Comparison of ENCODE assay signal across 11 cellular contexts in genomic region chr9:129485140-129485758, GRCh38.
DNase-seq lines count a peak whose midpoint lies in the region; ATAC-seq and TF ChIP-seq lines count a peak whose summit lies in the region.
"Had no signal": no experiment of that assay in that cellular context is flagged by ENCODE, and none has a peak within 500 bp of the region (broad histone marks: within the 10 kb centered on the region; RNA-seq: fewer than 3 reads in every experiment).

No MANE protein-coding gene starts in this region.

- peak overlapping the region; percentile 40 for H3K4me3 Mint-ChIP-seq in nephron progenitor cell
- H3K4me3 Mint-ChIP-seq: stimulated activated naive B cell treated with anti-CD40 and anti-IgM and Interleukin-4, amounts not matched to agents 10 μg/mL and 1 μg/mL and 100 μg/mL, for 72 hours had no signal

- peak overlapping the region in 1 of 2 donors; percentile 30 for H3K9ac ChIP-seq in colonic mucosa (ENCODE audit: low read depth in 2 of 2, low read length in 2 of 2)

- DNase-seq in right atrium auricular region (ENCODE audit: low spot score) (no peak), Right ventricle myocardium inferior (ENCODE audit: missing footprints) (no peak), colonic mucosa (no peak), nephron progenitor cell (no peak), uterus (no peak), DMS153 treated with DMSO at 0.1 percent for 48 hours (lab: John Stamatoyannopoulos, UW; ENCODE audit: unreplicated experiment) (no peak), GOT3 (lab: John Stamatoyannopoulos, UW) (no peak)
- DNase-seq: NCI-H226; retina; stimulated activated naive B cell treated with anti-CD40 and anti-IgM and Interleukin-4, amounts not matched to agents 10 μg/mL and 1 μg/mL and 100 μg/mL, for 72 hours had no signal

- H3K4me1 ChIP-seq in right atrium auricular region (peaks cover 0 to 92% of the 10 kb centered on the region in 2 donors), colonic mucosa (peaks cover 10% of the 10 kb centered on the region), uterus (peaks cover 17 to 23% of the 10 kb centered on the region in 2 donors)

- H3K27me3 Mint-ChIP-seq in nephron progenitor cell (ENCODE audit: low read depth, poor library complexity), result peaks cover 7% of the 10 kb centered on the region

- H3K4me3 ChIP-seq in right atrium auricular region (no peak overlapping the region), colonic mucosa (no peak overlapping the region), uterus (no peak overlapping the region)

- peak overlapping the region; percentile 58 for H3K27ac Mint-ChIP-seq in nephron progenitor cell
- H3K27ac Mint-ChIP-seq: stimulated activated naive B cell treated with anti-CD40 and anti-IgM and Interleukin-4, amounts not matched to agents 10 μg/mL and 1 μg/mL and 100 μg/mL, for 72 hours had no signal

- H3K4me1 Mint-ChIP-seq in nephron progenitor cell, result peaks cover 83% of the 10 kb centered on the region

- H3K36me3 ChIP-seq in right atrium auricular region (no peaks in the 10 kb centered on the region), colonic mucosa (no peaks in the 10 kb centered on the region), uterus (no peaks in the 10 kb centered on the region)

- TF ChIP-seq POLR2A in uterus (IDR thresholded peaks at IDR 0.05), result no peak

- H3K9me3 ChIP-seq in right atrium auricular region (no peaks in the 10 kb centered on the region), colonic mucosa (no peaks in the 10 kb centered on the region), uterus (no peaks in the 10 kb centered on the region)

- H3K36me3 Mint-ChIP-seq in nephron progenitor cell (ENCODE audit: low read depth), result no peaks in the 10 kb centered on the region

- no peak for TF ChIP-seq CTCF in right atrium auricular region (IDR thresholded peaks at IDR 0.05)
- no peak for TF ChIP-seq CTCF in colonic mucosa (IDR thresholded peaks at IDR 0.05)
- no peak for TF ChIP-seq CTCF in nephron progenitor cell (IDR thresholded peaks at IDR 0.05)
- TF ChIP-seq CTCF in uterus (IDR thresholded peaks at IDR 0.05), result no peak

- no peaks in the 10 kb centered on the region for H3K27me3 ChIP-seq in right atrium auricular region
- H3K27me3 ChIP-seq in colonic mucosa, result no peaks in the 10 kb centered on the region
- no peaks in the 10 kb centered on the region for H3K27me3 ChIP-seq in uterus

- H3K9me3 Mint-ChIP-seq in nephron progenitor cell, result no peaks in the 10 kb centered on the region
- H3K9me3 Mint-ChIP-seq: stimulated activated naive B cell treated with anti-CD40 and anti-IgM and Interleukin-4, amounts not matched to agents 10 μg/mL and 1 μg/mL and 100 μg/mL, for 72 hours had no signal

- peak overlapping the region; percentile 99 for H3K27ac ChIP-seq in right atrium auricular region
- peak overlapping the region; percentile 95 for H3K27ac ChIP-seq in colonic mucosa
- H3K27ac ChIP-seq in uterus, result peak overlapping the region; percentile 100

- intact Hi-C loops in Right ventricle myocardium inferior (cut with DNase I), result loop anchor here (5.0 kb wide), 1 partner anchor 122 kb away; no protein-coding TSS in a partner anchor
- intact Hi-C loops in colonic mucosa (cut with DNase I), result no loop called here
- intact Hi-C loops in uterus (cut with DNase I; ENCODE audit: low total_unique reads), result no loop called here

- ATAC-seq in Right ventricle myocardium inferior, result no peak
- ATAC-seq in GM18502 (IDR thresholded peaks at IDR 0.05; ENCODE audit: poor library complexity, unreplicated experiment), result no peak
- ATAC-seq: stimulated activated naive B cell treated with anti-CD40 and anti-IgM and Interleukin-4, amounts not matched to agents 10 μg/mL and 1 μg/mL and 100 μg/mL, for 72 hours had no signal
